Comparison of ENCODE assay signal across 7 cellular contexts in the genomic region with DNA sequence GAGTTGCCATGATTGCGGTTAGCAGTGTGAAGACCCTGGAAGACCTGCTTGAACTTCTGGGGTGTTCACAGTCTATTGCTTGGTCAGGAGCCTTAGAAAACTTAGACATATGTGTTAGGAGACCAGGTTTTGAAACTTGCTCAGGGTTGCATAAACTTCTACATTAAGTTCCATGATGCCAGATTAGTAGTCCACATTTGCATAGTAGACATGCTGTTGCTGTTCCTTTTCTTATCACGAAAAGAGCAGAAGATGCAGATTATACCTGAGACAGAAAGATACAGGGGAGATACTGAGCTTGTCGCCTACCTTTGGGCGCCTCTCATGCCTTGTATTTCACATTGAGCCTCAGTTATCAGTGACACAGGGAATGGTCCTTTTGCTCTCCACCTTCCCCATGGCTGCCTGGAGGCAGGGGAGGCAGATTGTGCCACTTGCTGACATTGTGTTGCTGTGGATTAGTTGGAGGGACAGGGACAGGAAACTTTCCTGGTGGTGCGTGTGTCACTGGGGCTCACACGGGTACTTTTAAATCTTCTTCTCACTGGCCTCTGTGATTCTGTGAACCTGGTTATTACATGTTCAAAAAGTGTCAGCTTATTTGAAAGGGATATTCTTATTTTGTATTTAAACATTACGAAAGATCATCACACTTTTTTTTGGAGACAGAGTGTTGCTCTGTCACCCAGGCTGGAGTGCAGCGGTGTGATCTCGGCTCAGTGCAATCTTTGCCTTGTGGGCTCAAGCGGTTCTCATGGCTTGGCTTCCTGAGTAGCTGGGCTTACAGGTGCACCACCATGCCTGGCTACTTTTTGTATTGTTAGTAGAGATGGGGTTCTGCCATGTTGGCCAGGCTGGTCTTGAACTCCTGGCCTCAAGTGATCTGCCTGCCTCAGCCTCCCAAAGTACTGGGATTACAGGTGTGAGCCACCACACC.
DNase-seq lines count a peak whose midpoint lies in the region; ATAC-seq and TF ChIP-seq lines count a peak whose summit lies in the region.
"Not testable (repeated sequence)": the region's sequence is repeated elsewhere in the genome, so short reads cannot be mapped to it uniquely, and the experiment has no call there.

No MANE protein-coding gene starts in this region.

- H2AFZ ChIP-seq in SU-DHL-6 (ENCODE audit: low read depth, low read length, severe bottlenecking) = not testable (repeated sequence)

- H3K27me3 ChIP-seq in SU-DHL-6 (ENCODE audit: low read length) = not testable (repeated sequence)

- DNase-seq in natural killer cell = peak; percentile 24
- DNase-seq in stimulated activated naive B cell treated with anti-CD40 and anti-IgM and Interleukin-4, amounts not matched to agents 10 μg/mL and 1 μg/mL and 100 μg/mL, for 72 hours = not testable (repeated sequence)

- H3K9ac ChIP-seq in SU-DHL-6 (ENCODE audit: low read length) = peak overlapping the region; percentile 44

- not testable (repeated sequence) for H3F3A ChIP-seq in SU-DHL-6 (ENCODE audit: insufficient read depth)

- H3K27me3 Mint-ChIP-seq in natural killer cell (ENCODE audit: low read depth in 2 of 2); stimulated activated naive B cell treated with anti-CD40 and anti-IgM and Interleukin-4, amounts not matched to agents 10 μg/mL and 1 μg/mL and 100 μg/mL, for 72 hours: not testable (repeated sequence)

- H3K9me3 Mint-ChIP-seq in natural killer cell; stimulated activated naive B cell treated with anti-CD40 and anti-IgM and Interleukin-4, amounts not matched to agents 10 μg/mL and 1 μg/mL and 100 μg/mL, for 72 hours: not testable (repeated sequence)

- peaks cover 11 to 13% of the 10 kb centered on the region in 2 donors for H3K4me1 Mint-ChIP-seq in natural killer cell
- H3K4me1 Mint-ChIP-seq in stimulated activated naive B cell treated with anti-CD40 and anti-IgM and Interleukin-4, amounts not matched to agents 10 μg/mL and 1 μg/mL and 100 μg/mL, for 72 hours = peaks cover 10 to 14% of the 10 kb centered on the region in 2 donors

- peak; percentile 27 for ATAC-seq in GM18511 (IDR thresholded peaks at IDR 0.05; ENCODE audit: unreplicated experiment)
- peak; percentile 35 for ATAC-seq in GM18868 (IDR thresholded peaks at IDR 0.05; ENCODE audit: unreplicated experiment)
- peak; percentile 34 for ATAC-seq in HG02678 (IDR thresholded peaks at IDR 0.05; ENCODE audit: unreplicated experiment)
- peak; percentile 48 for ATAC-seq in HG03025 (IDR thresholded peaks at IDR 0.05; ENCODE audit: low FRiP score, unreplicated experiment)
- ATAC-seq in natural killer cell = peak; percentile 51 to 62 (median 61)
- ATAC-seq in stimulated activated naive B cell treated with anti-CD40 and anti-IgM and Interleukin-4, amounts not matched to agents 10 μg/mL and 1 μg/mL and 100 μg/mL, for 72 hours (replicated peaks) = peak; percentile 20 to 38

- H3K4me3 ChIP-seq in SU-DHL-6 (ENCODE audit: insufficient read depth, low read length, poor library complexity, severe bottlenecking) = not testable (repeated sequence)

- intact Hi-C loops in natural killer cell (cut with micrococcal nuclease) = not testable (repeated sequence)

- H3K9me3 ChIP-seq in SU-DHL-6 (ENCODE audit: insufficient read depth, low read length) = not testable (repeated sequence)

- H4K20me1 ChIP-seq in SU-DHL-6 (ENCODE audit: low read depth, low read length) = not testable (repeated sequence)

- H3K36me3 ChIP-seq in SU-DHL-6 (ENCODE audit: low read length) = not testable (repeated sequence)

- not testable (repeated sequence) for H3K27ac Mint-ChIP-seq in natural killer cell; stimulated activated naive B cell treated with anti-CD40 and anti-IgM and Interleukin-4, amounts not matched to agents 10 μg/mL and 1 μg/mL and 100 μg/mL, for 72 hours

- not testable (repeated sequence) for H3K9me2 ChIP-seq in SU-DHL-6 (replicated peaks; ENCODE audit: insufficient read depth, low read length)

- not testable (repeated sequence) for H3K79me2 ChIP-seq in SU-DHL-6 (ENCODE audit: insufficient read depth, low read length)

- not testable (repeated sequence) for TF ChIP-seq CTCF in SU-DHL-6 (IDR thresholded peaks at IDR 0.05; ENCODE audit: insufficient read depth, low read length, poor library complexity, severe bottlenecking); natural killer cell (IDR thresholded peaks at IDR 0.05)

- H3K4me2 ChIP-seq in SU-DHL-6 (ENCODE audit: low read depth, low read length, poor library complexity, severe bottlenecking) = peak overlapping the region; percentile 50

- peak overlapping the region; percentile 84 for H3K27ac ChIP-seq in SU-DHL-6 (ENCODE audit: low read depth, low read length)

- H3K36me3 Mint-ChIP-seq in natural killer cell; stimulated activated naive B cell treated with anti-CD40 and anti-IgM and Interleukin-4, amounts not matched to agents 10 μg/mL and 1 μg/mL and 100 μg/mL, for 72 hours: not testable (repeated sequence)

- H3K4me3 Mint-ChIP-seq in natural killer cell; stimulated activated naive B cell treated with anti-CD40 and anti-IgM and Interleukin-4, amounts not matched to agents 10 μg/mL and 1 μg/mL and 100 μg/mL, for 72 hours: not testable (repeated sequence)
